In genomic region chr15:77066961-77067690, GRCh38 we compare ENCODE assay signal across 9 cellular contexts. TPM values are rescaled to one million over a fixed set of nuclear protein-coding genes. Genes with fewer than 3 reads are reported as not detected.
DNase-seq lines count a peak whose midpoint lies in the region; ATAC-seq and TF ChIP-seq lines count a peak whose summit lies in the region.
"Had no signal": no experiment of that assay in that cellular context is flagged by ENCODE, and none has a peak within 500 bp of the region (broad histone marks: within the 10 kb centered on the region; RNA-seq: fewer than 3 reads in every experiment).

No MANE protein-coding gene starts in this region.

- in situ Hi-C loops in gastrocnemius medialis (cut with MboI; ENCODE audit: low sequenced_read_pairs in 4 of 4) = no loop called here

- H3K4me3 ChIP-seq in gastrocnemius medialis = no peak overlapping the region

- H3K27me3 ChIP-seq in gastrocnemius medialis = no peaks in the 10 kb centered on the region

- H3K4me1 Mint-ChIP-seq in WTC11 = peaks cover 38% of the 10 kb centered on the region

- H3K4me1 ChIP-seq in gastrocnemius medialis = peaks cover 60 to 69% of the 10 kb centered on the region in 2 donors

- intact Hi-C loops in gastrocnemius medialis (cut with DNase I; ENCODE audit: low total_unique reads) = loop anchor here (10.0 kb wide), 1 partner anchor 882 kb away; no protein-coding TSS in a partner anchor

- TF ChIP-seq CTCF in gastrocnemius medialis (IDR thresholded peaks at IDR 0.05 in 4 of 5, conservative IDR thresholded peaks at IDR 0.05 in 1 of 5) (no peak), WTC11 (IDR thresholded peaks at IDR 0.05) (no peak)

- DNase-seq in HEK293T (ENCODE audit: extremely low spot score) = peak; percentile 34
- peak; percentile 91 for DNase-seq in NCI-H82 (lab: John Stamatoyannopoulos, UW)
- DNase-seq in erythroblast (lab: John Stamatoyannopoulos, UW) = peak; percentile 24 to 48
- DNase-seq in gastrocnemius medialis = no peak
- DNase-seq in Ammon's horn (ENCODE audit: low spot score) = no peak
- no peak for DNase-seq in WTC11 (ENCODE audit: low spot score)
- DNase-seq: left ventricle myocardium superior; stimulated activated CD4-positive, alpha-beta T cell treated with anti-CD3 and anti-CD28 coated beads, Interleukin-2, amount 100 ng/mL, for 48 hours had no signal

- no peak overlapping the region for H3K4me3 Mint-ChIP-seq in WTC11

- no peak for TF ChIP-seq POLR2A in erythroblast (IDR thresholded peaks at IDR 0.05; ENCODE audit: low read length)
- no peak for TF ChIP-seq POLR2A in gastrocnemius medialis (IDR thresholded peaks at IDR 0.05)

- H3K9me3 Mint-ChIP-seq in WTC11 = no peaks in the 10 kb centered on the region

- no peak overlapping the region for H3K27ac Mint-ChIP-seq in WTC11

- POLR2A ChIA-PET in HEK293T (lab: Yijun Ruan, JAX) (interaction anchor here (1.0 kb wide), 1 partner anchor 136 kb away, joined by 5 read pairs; the partner anchor contains the start of gene RCN2), WTC11 (lab: Charles Lee) (no interaction called here)

- no peak for ATAC-seq in gastrocnemius medialis
- ATAC-seq in WTC11 = no peak
- ATAC-seq in HG03571 (IDR thresholded peaks at IDR 0.05; ENCODE audit: unreplicated experiment) = no peak
- ATAC-seq: left ventricle myocardium superior had no signal

- H3K27me3 Mint-ChIP-seq in WTC11 (ENCODE audit: low read depth) = peaks cover 3% of the 10 kb centered on the region

- no peaks in the 10 kb centered on the region for H3K9me3 ChIP-seq in gastrocnemius medialis

- H3K27ac ChIP-seq in gastrocnemius medialis = peak overlapping the region; percentile 35 to 97 (median 92)

- CTCF ChIA-PET in HEK293T (lab: Yijun Ruan, JAX) (interaction anchor here (0.5 to 0.7 kb wide), 3 partner anchors 8 to 94 kb away, joined by 3 to 4 read pairs (median 3); no protein-coding TSS in a partner anchor), WTC11 (lab: Charles Lee) (no interaction called here)

- no peaks in the 10 kb centered on the region for H3K36me3 ChIP-seq in gastrocnemius medialis

- H3K36me3 Mint-ChIP-seq in WTC11 = no peaks in the 10 kb centered on the region; the same call in 1 of the 2 replicates

TF ChIP-seq in HEK293T, 16 proteins besides CTCF, POLR2A, EP300 and RAD21:
- TF ChIP-seq PKNOX1 (IDR thresholded peaks at IDR 0.05) (peak; percentile 91), SP1 (IDR thresholded peaks at IDR 0.05) (no peak), NFRKB (IDR thresholded peaks at IDR 0.05) (no peak), TARDBP (IDR thresholded peaks at IDR 0.05) (no peak), ZNF384 (IDR thresholded peaks at IDR 0.05) (no peak), ARNT (IDR thresholded peaks at IDR 0.05) (0 out of 2 replicates have a peak, but pooled peaks have one; percentile 14), CTBP1 (IDR thresholded peaks at IDR 0.05; ENCODE audit: borderline replicate concordance) (peak; percentile 95), BHLHE40 (IDR thresholded peaks at IDR 0.05; ENCODE audit: borderline replicate concordance) (no peak), ELF4 (IDR thresholded peaks at IDR 0.05) (no peak), SUZ12 (IDR thresholded peaks at IDR 0.05) (no peak), FOXM1 (IDR thresholded peaks at IDR 0.05; ENCODE audit: borderline replicate concordance) (no peak), HDGF (IDR thresholded peaks at IDR 0.05; ENCODE audit: borderline replicate concordance) (no peak), FOXK2 (IDR thresholded peaks at IDR 0.05) (no peak), FOXA1 (IDR thresholded peaks at IDR 0.05) (peak; percentile 78), LEF1 (IDR thresholded peaks at IDR 0.05; ENCODE audit: borderline replicate concordance) (peak; percentile 18; the same call in 1 of the 2 replicates), L3MBTL2 (conservative IDR thresholded peaks at IDR 0.05) (no peak)

TF ChIP-seq in WTC11, 78 proteins besides CTCF, POLR2A, EP300 and RAD21:
- TF ChIP-seq ZNF232 (CRISPR knock-in tag; IDR thresholded peaks at IDR 0.05) (no peak), ELF4 (CRISPR knock-in tag; IDR thresholded peaks at IDR 0.05; ENCODE audit: low read depth) (no peak), MXD4 (CRISPR knock-in tag; IDR thresholded peaks at IDR 0.05; ENCODE audit: borderline replicate concordance) (no peak), ZNF532 (CRISPR knock-in tag; IDR thresholded peaks at IDR 0.05; ENCODE audit: borderline replicate concordance) (no peak), PREB (CRISPR knock-in tag; IDR thresholded peaks at IDR 0.05; ENCODE audit: borderline replicate concordance) (no peak)

RNA-seq across cellular contexts. Expression of gene TSPAN3, which starts 3.8 kb away (rescaled TPM):
- total RNA-seq in gastrocnemius medialis (100 to 1,000 TPM; 229 to 361 (median 341) TPM), WTC11 (2021) (84.9 to 101 TPM (median 93.4 TPM) in 3 replicates)

Comparison
In these comparisons a context has a peak if more than half of its experiments do, and no peak if none do; other contexts are left out.
1. DNase-seq: peak in HEK293T (single experiment), NCI-H82 (single experiment) and erythroblast (2 of 2); none in gastrocnemius medialis (0 of 2), Ammon's horn (single experiment) and WTC11 (single experiment).